Comparison of ENCODE assay signal across 29 cellular contexts in the genomic region with DNA sequence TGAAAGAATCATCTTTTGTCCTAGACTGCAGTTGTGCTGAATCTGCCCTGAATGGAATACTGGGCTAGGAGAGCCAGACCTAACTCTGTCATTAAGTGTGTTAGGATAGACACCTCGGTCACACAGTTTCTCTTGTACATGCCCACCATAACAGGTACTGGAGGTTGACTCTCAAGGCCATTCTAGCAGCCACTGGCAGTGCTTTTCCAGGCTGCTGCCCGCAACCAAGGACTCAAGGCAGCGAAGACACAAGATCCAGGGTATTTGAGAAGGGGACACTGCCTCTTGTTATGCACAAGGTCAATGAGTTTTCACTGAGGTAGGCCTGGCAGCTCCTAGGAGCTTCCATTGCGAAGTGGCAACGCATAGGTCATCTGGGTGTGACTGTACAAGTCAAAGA.
"Had no signal": no experiment of that assay in that cellular context is flagged by ENCODE, and none has a peak within 500 bp of the region (broad histone marks: within the 10 kb centered on the region; RNA-seq: fewer than 3 reads in every experiment).

No MANE protein-coding gene starts in this region.

- H3K27me3 ChIP-seq: ascending aorta, brain microvascular endothelial cell, esophagus squamous epithelium had no signal

- H3K4me1 ChIP-seq: ascending aorta, esophagus squamous epithelium had no signal

- DNase-seq: activated CD4-positive, alpha-beta memory T cell treated with anti-CD3 and anti-CD28 coated beads, Interleukin-2, amount 10 ng/mL, durations not matched to agents 7 days and 5 days; activated CD4-positive, alpha-beta T cell treated with anti-CD3 and anti-CD28 coated beads for 1 hour; activated CD4-positive, alpha-beta T cell treated with anti-CD3 and anti-CD28 coated beads for 4 hours; activated CD4-positive, alpha-beta T cell treated with anti-CD3 and anti-CD28 coated beads, Interleukin-2, amount 10 ng/mL, durations not matched to agents 7 days and 5 days; activated CD4-positive, alpha-beta T cell treated with anti-CD3 and anti-CD28 coated beads, Interleukin-2, amount 50 U/mL, for 4 hours; activated CD8-positive, alpha-beta memory T cell treated with anti-CD3 and anti-CD28 coated beads, Interleukin-2, amount 50 U/mL, for 48 hours; activated gamma-delta T cell; activated naive CD4-positive, alpha-beta T cell; activated naive CD4-positive, alpha-beta T cell treated with anti-CD3 and anti-CD28 coated beads, Interleukin-2, amount 10 ng/mL, durations not matched to agents 7 days and 5 days; activated naive CD8-positive, alpha-beta T cell treated with anti-CD3 and anti-CD28 coated beads, Interleukin-2, amount 10 ng/mL, durations not matched to agents 7 days and 5 days; activated T-cell treated with anti-CD3 and anti-CD28 coated beads for 4 hours; activated T-cell treated with anti-CD3 and anti-CD28 coated beads, Interleukin-2, amount 50 U/mL, for 24 hours; activated T-cell treated with anti-CD3 and anti-CD28 coated beads, Interleukin-2, amount 50 U/mL, for 72 hours; brain microvascular endothelial cell; cortex of kidney; dermis blood vessel endothelial cell; effector CD4-positive, alpha-beta T cell; effector memory CD8-positive, alpha-beta T cell; erythroblast; esophagus squamous epithelium; foreskin melanocyte; head of caudate nucleus; T-helper 1 cell; T-helper 17 cell had no signal

- H3K4me3 Mint-ChIP-seq: activated CD4-positive, alpha-beta memory T cell treated with anti-CD3 and anti-CD28 coated beads, Interleukin-2, amount 10 ng/mL, durations not matched to agents 7 days and 5 days; activated CD4-positive, alpha-beta T cell treated with anti-CD3 and anti-CD28 coated beads, Interleukin-2, amount 10 ng/mL, durations not matched to agents 7 days and 5 days; activated naive CD4-positive, alpha-beta T cell treated with anti-CD3 and anti-CD28 coated beads, Interleukin-2, amount 10 ng/mL, durations not matched to agents 7 days and 5 days; activated naive CD8-positive, alpha-beta T cell treated with anti-CD3 and anti-CD28 coated beads, Interleukin-2, amount 10 ng/mL, durations not matched to agents 7 days and 5 days; activated T-cell treated with anti-CD3 and anti-CD28 coated beads, Interleukin-2, amount 50 U/mL, for 24 hours; activated T-cell treated with anti-CD3 and anti-CD28 coated beads, Interleukin-2, amount 50 U/mL, for 72 hours; central memory CD8-positive, alpha-beta T cell; effector memory CD8-positive, alpha-beta T cell; T-helper 17 cell; WTC11 had no signal

- H3K27me3 Mint-ChIP-seq: activated CD4-positive, alpha-beta memory T cell treated with anti-CD3 and anti-CD28 coated beads, Interleukin-2, amount 10 ng/mL, durations not matched to agents 7 days and 5 days; activated CD4-positive, alpha-beta T cell treated with anti-CD3 and anti-CD28 coated beads, Interleukin-2, amount 10 ng/mL, durations not matched to agents 7 days and 5 days; activated naive CD4-positive, alpha-beta T cell treated with anti-CD3 and anti-CD28 coated beads, Interleukin-2, amount 10 ng/mL, durations not matched to agents 7 days and 5 days; activated naive CD8-positive, alpha-beta T cell treated with anti-CD3 and anti-CD28 coated beads, Interleukin-2, amount 10 ng/mL, durations not matched to agents 7 days and 5 days; activated T-cell treated with anti-CD3 and anti-CD28 coated beads, Interleukin-2, amount 50 U/mL, for 24 hours; central memory CD8-positive, alpha-beta T cell; effector memory CD8-positive, alpha-beta T cell; T-helper 17 cell had no signal

- H3K27ac ChIP-seq: ascending aorta, brain microvascular endothelial cell, esophagus squamous epithelium, VCaP had no signal

- H3K4me3 ChIP-seq: ascending aorta, esophagus squamous epithelium had no signal

- H3K27ac Mint-ChIP-seq: activated CD4-positive, alpha-beta memory T cell treated with anti-CD3 and anti-CD28 coated beads, Interleukin-2, amount 10 ng/mL, durations not matched to agents 7 days and 5 days; activated CD4-positive, alpha-beta T cell treated with anti-CD3 and anti-CD28 coated beads, Interleukin-2, amount 10 ng/mL, durations not matched to agents 7 days and 5 days; activated naive CD4-positive, alpha-beta T cell treated with anti-CD3 and anti-CD28 coated beads, Interleukin-2, amount 10 ng/mL, durations not matched to agents 7 days and 5 days; activated naive CD4-positive, alpha-beta T cell treated with anti-CD3 and anti-CD28 coated beads, Interleukin-2, amount 50 U/mL, for 72 hours; activated naive CD8-positive, alpha-beta T cell treated with anti-CD3 and anti-CD28 coated beads, Interleukin-2, amount 10 ng/mL, durations not matched to agents 7 days and 5 days; activated T-cell treated with anti-CD3 and anti-CD28 coated beads, Interleukin-2, amount 50 U/mL, for 24 hours; activated T-cell treated with anti-CD3 and anti-CD28 coated beads, Interleukin-2, amount 50 U/mL, for 72 hours; T-helper 17 cell; WTC11 had no signal

- H3K4me1 Mint-ChIP-seq: activated naive CD4-positive, alpha-beta T cell treated with anti-CD3 and anti-CD28 coated beads, Interleukin-2, amount 10 ng/mL, durations not matched to agents 7 days and 5 days; T-helper 17 cell had no signal
